In genomic region chr16:85940214-85940613, GRCh38 we compare ENCODE assay signal across 26 cellular contexts. TPM values are rescaled to one million over a fixed set of nuclear protein-coding genes. Genes with fewer than 3 reads are reported as not detected.
A peak's percentile ranks its signal among the peaks of the same experiment; 100 is the strongest.
DNase-seq lines count a peak whose midpoint lies in the region; ATAC-seq lines count a peak whose summit lies in the region.
"Had no signal": no experiment of that assay in that cellular context is flagged by ENCODE, and none has a peak within 500 bp of the region (broad histone marks: within the 10 kb centered on the region; RNA-seq: fewer than 3 reads in every experiment).

No MANE protein-coding gene starts in this region.

- peak; percentile 80 for ATAC-seq in left colon
- no peak for ATAC-seq in stimulated activated memory B cell treated with anti-CD40 and anti-IgM and Interleukin-4, amounts not matched to agents 10 μg/mL and 1 μg/mL and 100 μg/mL, for 72 hours
- no peak for ATAC-seq in HG02870 (IDR thresholded peaks at IDR 0.05; ENCODE audit: unreplicated experiment)
- ATAC-seq: foreskin keratinocyte, SK-N-SH treated with all-trans-retinoic acid at 6 μM for 48 hours had no signal

- peaks cover 62% of the 10 kb centered on the region for H3K4me1 Mint-ChIP-seq in activated CD4-positive, alpha-beta T cell treated with anti-CD3 and anti-CD28 coated beads, Interleukin-2, amount 10 ng/mL, durations not matched to agents 24 days and 14 days
- H3K4me1 Mint-ChIP-seq in stimulated activated memory B cell treated with anti-CD40 and anti-IgM and Interleukin-4, amounts not matched to agents 10 μg/mL and 1 μg/mL and 100 μg/mL, for 72 hours = peaks cover 70% of the 10 kb centered on the region

- H3K27ac Mint-ChIP-seq in activated CD4-positive, alpha-beta T cell treated with anti-CD3 and anti-CD28 coated beads, Interleukin-2, amount 10 ng/mL, durations not matched to agents 24 days and 14 days = peak overlapping the region; percentile 31
- peak overlapping the region; percentile 10 for H3K27ac Mint-ChIP-seq in stimulated activated memory B cell treated with anti-CD40 and anti-IgM and Interleukin-4, amounts not matched to agents 10 μg/mL and 1 μg/mL and 100 μg/mL, for 72 hours
- H3K27ac Mint-ChIP-seq: type B pancreatic cell had no signal

- no peak overlapping the region for H3K4me3 Mint-ChIP-seq in activated CD4-positive, alpha-beta T cell treated with anti-CD3 and anti-CD28 coated beads, Interleukin-2, amount 10 ng/mL, durations not matched to agents 24 days and 14 days
- H3K4me3 Mint-ChIP-seq in stimulated activated memory B cell treated with anti-CD40 and anti-IgM and Interleukin-4, amounts not matched to agents 10 μg/mL and 1 μg/mL and 100 μg/mL, for 72 hours = no peak overlapping the region
- H3K4me3 Mint-ChIP-seq: type B pancreatic cell had no signal

- H3K36me3 Mint-ChIP-seq in activated CD4-positive, alpha-beta T cell treated with anti-CD3 and anti-CD28 coated beads, Interleukin-2, amount 10 ng/mL, durations not matched to agents 24 days and 14 days (ENCODE audit: low read depth) = peaks cover 5% of the 10 kb centered on the region
- no peaks in the 10 kb centered on the region for H3K36me3 Mint-ChIP-seq in stimulated activated memory B cell treated with anti-CD40 and anti-IgM and Interleukin-4, amounts not matched to agents 10 μg/mL and 1 μg/mL and 100 μg/mL, for 72 hours
- H3K36me3 Mint-ChIP-seq: type B pancreatic cell had no signal

- no peaks in the 10 kb centered on the region for H3K9me3 Mint-ChIP-seq in activated CD4-positive, alpha-beta T cell treated with anti-CD3 and anti-CD28 coated beads, Interleukin-2, amount 10 ng/mL, durations not matched to agents 24 days and 14 days
- no peaks in the 10 kb centered on the region for H3K9me3 Mint-ChIP-seq in stimulated activated memory B cell treated with anti-CD40 and anti-IgM and Interleukin-4, amounts not matched to agents 10 μg/mL and 1 μg/mL and 100 μg/mL, for 72 hours

- no peaks in the 10 kb centered on the region for H3K27me3 Mint-ChIP-seq in activated CD4-positive, alpha-beta T cell treated with anti-CD3 and anti-CD28 coated beads, Interleukin-2, amount 10 ng/mL, durations not matched to agents 24 days and 14 days
- H3K27me3 Mint-ChIP-seq in stimulated activated memory B cell treated with anti-CD40 and anti-IgM and Interleukin-4, amounts not matched to agents 10 μg/mL and 1 μg/mL and 100 μg/mL, for 72 hours = no peaks in the 10 kb centered on the region

- DNase-seq in activated CD4-positive, alpha-beta T cell treated with anti-CD3 and anti-CD28 coated beads, Interleukin-2, amount 10 ng/mL, durations not matched to agents 24 days and 14 days = no peak
- no peak for DNase-seq in activated CD4-positive, alpha-beta T cell treated with anti-CD3 and anti-CD28 coated beads for 1 hour
- DNase-seq in SW480 (ENCODE audit: low spot score) (peak; percentile 40), left colon (no peak), 8988T (no peak)
- DNase-seq in stimulated activated CD4-positive, alpha-beta T cell treated with anti-CD3 and anti-CD28 coated beads, Interleukin-4, amount 100 ng/mL, for 4 hours = no peak
- DNase-seq: activated naive CD4-positive, alpha-beta T cell treated with anti-CD3 and anti-CD28 coated beads, Interleukin-2, amount 50 U/mL, for 16 hours; activated T-cell treated with anti-CD3 and anti-CD28 coated beads, Interleukin-2, amount 50 U/mL, for 48 hours; DMS 273 treated with DMSO at 0.1 percent for 48 hours; effector CD8-positive, alpha-beta T cell; foreskin keratinocyte; hippocampal formation; KBM-7; MV-4-11; NCI-H2171 treated with DMSO at 0.1 percent for 48 hours; NCI-H69; occipital lobe; retina; RPMI8226; stimulated activated CD4-positive, alpha-beta T cell treated with anti-CD3 and anti-CD28 coated beads, Interleukin-12 subunit alpha, Interleukin-12 subunit beta, amount 100 ng/mL, for 4 hours had no signal

- intact Hi-C loops in activated CD4-positive, alpha-beta T cell treated with anti-CD3 and anti-CD28 coated beads, Interleukin-2, amount 10 ng/mL, durations not matched to agents 24 days and 14 days (cut with micrococcal nuclease) = no loop called here
- intact Hi-C loops in left colon (cut with DNase I, micrococcal nuclease) = no loop called here

RNA-seq across cellular contexts. Expression of gene IRF8, which starts 41.3 kb away (rescaled TPM):
- 235 and 248 TPM in 2 replicates for total RNA-seq in activated CD4-positive, alpha-beta T cell treated with anti-CD3 and anti-CD28 coated beads, Interleukin-2, amount 10 ng/mL, durations not matched to agents 24 days and 14 days
- total RNA-seq in left colon = 10 to 100 TPM; 41.9 to 48.7 TPM
- total RNA-seq: foreskin keratinocyte, G401, myocyte had no signal
